Comparison of ENCODE assay signal across 8 cellular contexts in genomic region chr14:67532606-67532997, GRCh38. TPM values are rescaled to one million over a fixed set of nuclear protein-coding genes. Genes with fewer than 3 reads are reported as not detected.
DNase-seq lines count a peak whose midpoint lies in the region; ATAC-seq, FAIRE-seq and TF ChIP-seq lines count a peak whose summit lies in the region.

No MANE protein-coding gene starts in this region.

- peaks cover 5% of the 10 kb centered on the region for H3K4me1 Mint-ChIP-seq in mesothelial cell of epicardium

- H3K4me3 ChIP-seq in cardiac muscle cell (peak overlapping the region; percentile 74), bronchial epithelial cell (ENCODE audit: low read depth, low read length) (peak overlapping the region; percentile 57), uterus (peak overlapping the region; percentile 34 to 54)

- DNase-seq in cardiac muscle cell (ENCODE audit: low read depth in 1 of 2, low spot score in 1 of 2): no peak
- DNase-seq in cardiac septum (ENCODE audit: low spot score): no peak
- no peak for DNase-seq in bronchial epithelial cell (ENCODE audit: low read depth)
- DNase-seq in mesothelial cell of epicardium (ENCODE audit: low spot score in 2 of 2, unreplicated experiment in 2 of 2): no peak
- no peak for DNase-seq in uterus
- no peak for DNase-seq in UCSD-AML1 (lab: John Stamatoyannopoulos, UW; ENCODE audit: unreplicated experiment)
- no peak for DNase-seq in SHP77 (lab: John Stamatoyannopoulos, UW)

- H3K4me3 Mint-ChIP-seq in mesothelial cell of epicardium: peak overlapping the region; percentile 67

- TF ChIP-seq CTCF in cardiac muscle cell (IDR thresholded peaks at IDR 0.05; ENCODE audit: low read depth, low read length) (no peak), bronchial epithelial cell (IDR thresholded peaks at IDR 0.05; ENCODE audit: insufficient read depth, low read length, severe bottlenecking) (no peak), mesothelial cell of epicardium (IDR thresholded peaks at IDR 0.05; ENCODE audit: unreplicated experiment) (no peak), uterus (IDR thresholded peaks at IDR 0.05) (no peak)

- H3K36me3 ChIP-seq in cardiac muscle cell (no peaks in the 10 kb centered on the region), bronchial epithelial cell (ENCODE audit: control insufficient read depth, insufficient read depth, low read length) (no peaks in the 10 kb centered on the region), uterus (no peaks in the 10 kb centered on the region)

- H3K27ac ChIP-seq in cardiac muscle cell (peak overlapping the region; percentile 19), uterus (peak overlapping the region in 1 of 2 donors; percentile 25)

- H3K27ac Mint-ChIP-seq in mesothelial cell of epicardium: peak overlapping the region; percentile 30

- ATAC-seq in HG02623 (IDR thresholded peaks at IDR 0.05; ENCODE audit: unreplicated experiment): no peak

- no peaks in the 10 kb centered on the region for H3K9me3 Mint-ChIP-seq in mesothelial cell of epicardium

- no peak for FAIRE-seq in bronchial epithelial cell (lab: Jason Lieb, UNC)

- no peak for TF ChIP-seq POLR2A in uterus (IDR thresholded peaks at IDR 0.05)

- H3K36me3 Mint-ChIP-seq in mesothelial cell of epicardium: no peaks in the 10 kb centered on the region

- intact Hi-C loops in cardiac septum (cut with DNase I): no loop called here
- intact Hi-C loops in uterus (cut with DNase I; ENCODE audit: low total_unique reads): no loop called here

- H3K9me3 ChIP-seq in cardiac muscle cell (ENCODE audit: low read depth): no peaks in the 10 kb centered on the region
- no peaks in the 10 kb centered on the region for H3K9me3 ChIP-seq in uterus

- H3K27me3 ChIP-seq in cardiac muscle cell (no peaks in the 10 kb centered on the region), bronchial epithelial cell (ENCODE audit: control insufficient read depth, insufficient read depth, low read length) (no peaks in the 10 kb centered on the region), uterus (no peaks in the 10 kb centered on the region)

- H3K27me3 Mint-ChIP-seq in mesothelial cell of epicardium (ENCODE audit: low read depth): peaks cover 21% of the 10 kb centered on the region

- H3K4me1 ChIP-seq in cardiac muscle cell (ENCODE audit: low read depth) (no peaks in the 10 kb centered on the region), uterus (no peaks in the 10 kb centered on the region)

RNA-seq across cellular contexts. Expression of gene PLEKHH1, which starts 0.5 kb away (rescaled TPM):
- total RNA-seq in cardiac muscle cell: 14.8 and 29.9 TPM in 2 replicates
- 15.0 and 18.0 TPM in 2 replicates for polyA plus RNA-seq in cardiac muscle cell
- total RNA-seq in cardiac septum: 2.6 TPM
- total RNA-seq in bronchial epithelial cell: 4.4 and 4.7 TPM in 2 replicates
- 20.5 to 21.4 TPM (median 21.0 TPM) in 3 replicates for total RNA-seq in mesothelial cell of epicardium
- 1 to 10 TPM in 3 of 4 donors, under 1 TPM in 1; 0.29 to 8.0 (median 4.9) TPM for total RNA-seq in uterus

RNA-seq across cellular contexts. Expression of gene TMEM229B, which starts 44.1 kb away (rescaled TPM):
- total RNA-seq in cardiac muscle cell (0.09 and 0.42 TPM in 2 replicates), cardiac septum (1.6 TPM), bronchial epithelial cell (0.26 and 1.2 TPM in 2 replicates), mesothelial cell of epicardium (0.41 to 0.83 TPM (median 0.66 TPM) in 3 replicates), uterus (1 to 10 TPM in 2 of 4 donors, under 1 TPM in 2; under 0.01 to 4.7 (median 2.8) TPM)
- 0.09 and 0.37 TPM in 2 replicates for polyA plus RNA-seq in cardiac muscle cell
